In the genomic region with DNA sequence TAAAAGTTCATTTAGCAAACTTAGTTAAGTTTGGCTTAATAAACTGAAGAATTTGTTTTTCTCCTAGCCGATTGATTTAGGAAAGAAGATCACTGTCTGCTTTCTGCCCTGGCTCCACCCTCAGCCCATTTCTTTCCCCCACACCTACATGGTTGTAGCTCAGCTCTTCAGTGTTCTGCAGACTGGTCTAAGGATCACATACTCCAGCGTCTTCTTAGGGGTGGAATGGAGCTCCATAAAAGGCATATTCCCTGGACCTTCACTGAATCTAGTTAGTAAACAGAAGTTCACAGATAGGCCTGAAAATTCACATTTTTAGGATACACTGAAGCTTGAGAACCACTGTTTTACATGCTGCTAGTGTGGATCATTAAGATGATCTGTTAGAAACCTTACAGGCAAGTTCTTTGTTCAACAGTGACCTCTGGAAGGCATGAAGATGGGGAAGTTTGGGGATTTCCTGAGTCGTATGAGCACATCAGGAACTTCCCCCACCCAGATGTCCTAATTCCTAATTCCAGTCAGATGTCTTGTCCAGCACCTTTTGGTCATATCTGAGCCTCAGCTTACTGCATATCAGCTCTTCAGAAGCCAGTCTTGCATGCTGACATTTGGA, we compare ENCODE assay signal across 11 cellular contexts. TPM values are rescaled to one million over a fixed set of nuclear protein-coding genes. Genes with fewer than 3 reads are reported as not detected.
DNase-seq lines count a peak whose midpoint lies in the region; ATAC-seq and TF ChIP-seq lines count a peak whose summit lies in the region.
"Had no signal": no experiment of that assay in that cellular context is flagged by ENCODE, and none has a peak within 500 bp of the region (broad histone marks: within the 10 kb centered on the region; RNA-seq: fewer than 3 reads in every experiment).

No MANE protein-coding gene starts in this region.

- H3K4me1 ChIP-seq in left ventricle myocardium inferior, result no peaks in the 10 kb centered on the region
- H3K4me1 ChIP-seq: suprapubic skin had no signal

- H3K4me1 Mint-ChIP-seq in T-helper 17 cell (peaks cover 2% of the 10 kb centered on the region), type B pancreatic cell (ENCODE audit: unreplicated experiment) (peaks cover 30% of the 10 kb centered on the region)

- H3K36me3 ChIP-seq in left ventricle myocardium inferior, result no peaks in the 10 kb centered on the region

- no peak for DNase-seq in left ventricle myocardium superior
- no peak for DNase-seq in left ventricle myocardium inferior
- DNase-seq in T-helper 17 cell, result no peak
- no peak for DNase-seq in type B pancreatic cell (ENCODE audit: extremely low spot score, unreplicated experiment)
- no peak for DNase-seq in epidermal melanocyte (ENCODE audit: insufficient read length, low spot score)
- DNase-seq in NCI-H1694 treated with DMSO at 0.1 percent for 48 hours (lab: John Stamatoyannopoulos, UW), result no peak
- DNase-seq in nucleus accumbens (lab: John Stamatoyannopoulos, UW), result no peak
- DNase-seq: islet precursor cell had no signal

- no peak overlapping the region for H3K4me3 Mint-ChIP-seq in T-helper 17 cell
- no peak overlapping the region for H3K4me3 Mint-ChIP-seq in type B pancreatic cell

- H3K27me3 Mint-ChIP-seq in T-helper 17 cell (no peaks in the 10 kb centered on the region), type B pancreatic cell (no peaks in the 10 kb centered on the region)

- intact Hi-C loops in left ventricle myocardium superior (cut with micrococcal nuclease) (no loop called here), left ventricle myocardium inferior (cut with micrococcal nuclease) (no loop called here)

- H3K27ac ChIP-seq in left ventricle myocardium inferior (replicated peaks), result no peak overlapping the region
- H3K27ac ChIP-seq: suprapubic skin had no signal

- no peaks in the 10 kb centered on the region for H3K27me3 ChIP-seq in left ventricle myocardium inferior (ENCODE audit: low read depth)
- H3K27me3 ChIP-seq: suprapubic skin had no signal

- H3K27ac Mint-ChIP-seq in T-helper 17 cell (no peak overlapping the region), type B pancreatic cell (peak overlapping the region; percentile 42)

- ATAC-seq in left ventricle myocardium superior (peak; percentile 19), HG02763 (IDR thresholded peaks at IDR 0.05; ENCODE audit: unreplicated experiment) (peak; percentile 49), T-helper 17 cell (peak; percentile 25)

- no peaks in the 10 kb centered on the region for H3K9me3 Mint-ChIP-seq in type B pancreatic cell

- no peak overlapping the region for H3K4me3 ChIP-seq in left ventricle myocardium inferior
- H3K4me3 ChIP-seq: skin epidermis, suprapubic skin had no signal

- H3K36me3 Mint-ChIP-seq in T-helper 17 cell (ENCODE audit: low read depth) (peaks cover 2% of the 10 kb centered on the region), type B pancreatic cell (peaks cover 7% of the 10 kb centered on the region)

- H3K9me3 ChIP-seq in left ventricle myocardium inferior (replicated peaks) (no peaks in the 10 kb centered on the region), T-helper 17 cell (ENCODE audit: control insufficient read depth, low read length, poor library complexity, severe bottlenecking) (no peaks in the 10 kb centered on the region)
- H3K9me3 ChIP-seq: suprapubic skin had no signal

- TF ChIP-seq CTCF in left ventricle myocardium inferior (IDR thresholded peaks at IDR 0.05; ENCODE audit: borderline replicate concordance) (no peak), type B pancreatic cell (conservative IDR thresholded peaks at IDR 0.05) (no peak)

RNA-seq across cellular contexts. Expression of a gene that starts 16.8 kb away (rescaled TPM):
- 0.92 TPM for total RNA-seq in left ventricle myocardium superior
- 0.66 TPM for total RNA-seq in left ventricle myocardium inferior
- total RNA-seq in T-helper 17 cell, result 1 to 10 TPM; 1.3 to 1.6 TPM
- total RNA-seq in type B pancreatic cell (ENCODE audit: low replicate concordance), result 4.2 and 11.6 TPM in 2 replicates

RNA-seq across cellular contexts. Expression of a gene that starts 40.3 kb away (rescaled TPM):
- 1.4 TPM for total RNA-seq in left ventricle myocardium superior
- total RNA-seq in left ventricle myocardium inferior, result 1.4 TPM
- 1 to 10 TPM; 3.6 to 5.2 TPM for total RNA-seq in T-helper 17 cell
- 10.4 and 40.1 TPM in 2 replicates for total RNA-seq in type B pancreatic cell (ENCODE audit: low replicate concordance)
